In genomic region chr15:77455696-77456293, GRCh38 we compare ENCODE assay signal across 14 cellular contexts. TPM values are rescaled to one million over a fixed set of nuclear protein-coding genes. Genes with fewer than 3 reads are reported as not detected.
DNase-seq lines count a peak whose midpoint lies in the region; ATAC-seq and TF ChIP-seq lines count a peak whose summit lies in the region.
"Had no signal": no experiment of that assay in that cellular context is flagged by ENCODE, and none has a peak within 500 bp of the region (broad histone marks: within the 10 kb centered on the region; RNA-seq: fewer than 3 reads in every experiment).

No MANE protein-coding gene starts in this region.

- TF ChIP-seq CTCF in esophagus squamous epithelium (IDR thresholded peaks at IDR 0.05): no peak

- H3K4me3 ChIP-seq in ACC112 (ENCODE audit: low read depth, low read length) (peak overlapping the region; percentile 24; the same call in 1 of the 2 replicates), MG63 (no peak overlapping the region), esophagus squamous epithelium (no peak overlapping the region)
- no peak overlapping the region for H3K4me3 ChIP-seq in naive thymus-derived CD4-positive, alpha-beta T cell (ENCODE audit: low read length)
- H3K4me3 ChIP-seq: SJCRH30 had no signal

- intact Hi-C loops in esophagus squamous epithelium (cut with DNase I): no loop called here
- intact Hi-C loops in naive thymus-derived CD4-positive, alpha-beta T cell (cut with micrococcal nuclease): loop anchor here (2.0 to 10.0 kb wide), 3 partner anchors 33 to 51 kb away; partner anchors contain the start of genes HMG20A (in 2 of the 2) and PEAK1 (in 2 of the 2)

- H3K27me3 ChIP-seq in ACC112 (ENCODE audit: insufficient read depth, low read length): no peaks in the 10 kb centered on the region
- no peaks in the 10 kb centered on the region for H3K27me3 ChIP-seq in MG63
- H3K27me3 ChIP-seq in esophagus squamous epithelium: no peaks in the 10 kb centered on the region
- H3K27me3 ChIP-seq in naive thymus-derived CD4-positive, alpha-beta T cell (ENCODE audit: control insufficient read depth in 2 of 2, insufficient read depth in 2 of 2, low read length in 2 of 2): no peaks in the 10 kb centered on the region
- H3K27me3 ChIP-seq: SJCRH30 had no signal

- no peak overlapping the region for H3K4me3 Mint-ChIP-seq in activated CD4-positive, alpha-beta memory T cell treated with anti-CD3 and anti-CD28 coated beads, Interleukin-2, amount 10 ng/mL, durations not matched to agents 7 days and 5 days
- H3K4me3 Mint-ChIP-seq in naive thymus-derived CD4-positive, alpha-beta T cell: peak overlapping the region in 1 of 10 donors; percentile 24
- H3K4me3 Mint-ChIP-seq: activated CD8-positive, alpha-beta T cell treated with anti-CD3 and anti-CD28 coated beads, Interleukin-2, amount 10 ng/mL, durations not matched to agents 7 days and 5 days; B cell had no signal

- H3K79me2 ChIP-seq in ACC112 (ENCODE audit: control insufficient read depth, insufficient read depth, low read length, unreplicated experiment): peaks cover 17% of the 10 kb centered on the region

- no peak for TF ChIP-seq POLR2A in esophagus squamous epithelium (IDR thresholded peaks at IDR 0.05)

- CTCF ChIA-PET in activated CD4-positive, alpha-beta memory T cell treated with anti-CD3 and anti-CD28 coated beads, Interleukin-2, amount 10 ng/mL, durations not matched to agents 7 days and 5 days (lab: Charles Lee): no interaction called here
- CTCF ChIA-PET in naive thymus-derived CD4-positive, alpha-beta T cell (lab: Charles Lee): interaction anchor here (0.7 kb wide), 1 partner anchor 170 kb away, joined by 4 read pairs; no protein-coding TSS in a partner anchor

- H3K4me1 Mint-ChIP-seq in activated CD4-positive, alpha-beta memory T cell treated with anti-CD3 and anti-CD28 coated beads, Interleukin-2, amount 10 ng/mL, durations not matched to agents 7 days and 5 days: peaks cover 18% of the 10 kb centered on the region
- peaks cover 22 to 65% (median 54%) of the 10 kb centered on the region in 7 donors for H3K4me1 Mint-ChIP-seq in naive thymus-derived CD4-positive, alpha-beta T cell

- peaks cover 19% of the 10 kb centered on the region for H3K36me3 Mint-ChIP-seq in activated CD4-positive, alpha-beta memory T cell treated with anti-CD3 and anti-CD28 coated beads, Interleukin-2, amount 10 ng/mL, durations not matched to agents 7 days and 5 days (ENCODE audit: low read depth)
- peaks cover 10 to 25% (median 21%) of the 10 kb centered on the region in 5 donors for H3K36me3 Mint-ChIP-seq in naive thymus-derived CD4-positive, alpha-beta T cell

- 51 to 54% methylated on average over 3 of the region's 3 CpGs for WGBS in esophagus squamous epithelium, 2 donors

- ATAC-seq in GM19395 (IDR thresholded peaks at IDR 0.05; ENCODE audit: unreplicated experiment): no peak
- ATAC-seq in naive thymus-derived CD4-positive, alpha-beta T cell: no peak
- ATAC-seq: activated CD8-positive, alpha-beta T cell treated with anti-CD3 and anti-CD28 coated beads, Interleukin-2, amount 10 ng/mL, durations not matched to agents 7 days and 5 days had no signal

- H3K27ac ChIP-seq in ACC112 (ENCODE audit: low read depth, low read length) (peak overlapping the region; percentile 92), esophagus squamous epithelium (peak overlapping the region in 3 of 4 donors; percentile 17 to 75 (median 42))
- H3K27ac ChIP-seq in naive thymus-derived CD4-positive, alpha-beta T cell (ENCODE audit: low read depth, low read length): no peak overlapping the region
- H3K27ac ChIP-seq: SJCRH30 had no signal

- H3K9me3 ChIP-seq in MG63 (no peaks in the 10 kb centered on the region), esophagus squamous epithelium (no peaks in the 10 kb centered on the region)
- H3K9me3 ChIP-seq in naive thymus-derived CD4-positive, alpha-beta T cell (ENCODE audit: control insufficient read depth in 2 of 3, low read length in 3 of 3): no peaks in the 10 kb centered on the region
- H3K9me3 ChIP-seq: SJCRH30 had no signal

- H2AFZ ChIP-seq in ACC112 (ENCODE audit: low read length, unreplicated experiment): no peak overlapping the region

- DNase-seq in MG63 (peak; percentile 15), esophagus squamous epithelium (lab: John Stamatoyannopoulos, UW) (no peak), myocyte (ENCODE audit: low read depth) (peak; percentile 40), NCI-H2081 (lab: John Stamatoyannopoulos, UW) (no peak)
- DNase-seq in activated CD4-positive, alpha-beta memory T cell treated with anti-CD3 and anti-CD28 coated beads, Interleukin-2, amount 10 ng/mL, durations not matched to agents 7 days and 5 days: no peak
- DNase-seq in naive thymus-derived CD4-positive, alpha-beta T cell: no peak
- DNase-seq: activated CD8-positive, alpha-beta T cell treated with anti-CD3 and anti-CD28 coated beads, Interleukin-2, amount 10 ng/mL, durations not matched to agents 7 days and 5 days; cortex of kidney; kidney; NCI-H1417 treated with DMSO at 0.1 percent for 48 hours; SJCRH30 had no signal

- H3K4me1 ChIP-seq in ACC112 (ENCODE audit: control insufficient read depth, insufficient read depth, low read length, unreplicated experiment) (peaks cover 60% of the 10 kb centered on the region), esophagus squamous epithelium (peaks cover 0 to 37% (median 21%) of the 10 kb centered on the region in 3 donors)
- peaks cover 11 to 25% of the 10 kb centered on the region in 2 donors for H3K4me1 ChIP-seq in naive thymus-derived CD4-positive, alpha-beta T cell (ENCODE audit: control insufficient read depth in 2 of 2, insufficient read depth in 2 of 2, low read length in 2 of 2)

- no peaks in the 10 kb centered on the region for H3K9me3 Mint-ChIP-seq in activated CD4-positive, alpha-beta memory T cell treated with anti-CD3 and anti-CD28 coated beads, Interleukin-2, amount 10 ng/mL, durations not matched to agents 7 days and 5 days
- peaks cover 0 to 2% (median 0%) of the 10 kb centered on the region in 11 donors for H3K9me3 Mint-ChIP-seq in naive thymus-derived CD4-positive, alpha-beta T cell

- no peaks in the 10 kb centered on the region for H3K27me3 Mint-ChIP-seq in activated CD4-positive, alpha-beta memory T cell treated with anti-CD3 and anti-CD28 coated beads, Interleukin-2, amount 10 ng/mL, durations not matched to agents 7 days and 5 days
- no peaks in the 10 kb centered on the region for H3K27me3 Mint-ChIP-seq in naive thymus-derived CD4-positive, alpha-beta T cell
- H3K27me3 Mint-ChIP-seq: B cell had no signal

- no peak overlapping the region for H3K27ac Mint-ChIP-seq in activated CD4-positive, alpha-beta memory T cell treated with anti-CD3 and anti-CD28 coated beads, Interleukin-2, amount 10 ng/mL, durations not matched to agents 7 days and 5 days
- H3K27ac Mint-ChIP-seq in naive thymus-derived CD4-positive, alpha-beta T cell: peak overlapping the region in 2 of 9 donors; percentile 4 to 28
- H3K27ac Mint-ChIP-seq: activated CD8-positive, alpha-beta T cell treated with anti-CD3 and anti-CD28 coated beads, Interleukin-2, amount 10 ng/mL, durations not matched to agents 7 days and 5 days; B cell had no signal

- POLR2A ChIA-PET in activated CD4-positive, alpha-beta memory T cell treated with anti-CD3 and anti-CD28 coated beads, Interleukin-2, amount 10 ng/mL, durations not matched to agents 7 days and 5 days (lab: Charles Lee): no interaction called here
- POLR2A ChIA-PET in naive thymus-derived CD4-positive, alpha-beta T cell (lab: Charles Lee): no interaction called here

- H3K36me3 ChIP-seq in ACC112 (ENCODE audit: insufficient read depth, low read length) (peaks cover 17% of the 10 kb centered on the region), MG63 (peaks cover 15% of the 10 kb centered on the region; the same call in 1 of the 2 replicates), esophagus squamous epithelium (peaks cover 0 to 23% (median 0%) of the 10 kb centered on the region in 3 donors)
- H3K36me3 ChIP-seq in naive thymus-derived CD4-positive, alpha-beta T cell (ENCODE audit: control insufficient read depth in 2 of 3, insufficient read depth in 3 of 3, low read length in 3 of 3): peaks cover 0 to 14% (median 6%) of the 10 kb centered on the region in 3 experiments

RNA-seq across cellular contexts. Expression of gene HMG20A, which starts 35.1 kb away (rescaled TPM):
- 6.2 and 6.8 TPM in 2 replicates for total RNA-seq in MG63 (2014; rRNA removed; shearing (Covaris generic); ENCODE audit: low replicate concordance)
- 10 to 100 TPM in 3 of 4 donors, 1 to 10 TPM in 1; 7.9 to 22.7 (median 12.9) TPM for total RNA-seq in esophagus squamous epithelium
- 36.6 and 49.9 TPM in 2 replicates for total RNA-seq in myocyte
- 26.5 TPM for polyA plus RNA-seq in myocyte (2012)
- 10 to 100 TPM; 44.0 to 45.1 TPM for total RNA-seq in activated CD4-positive, alpha-beta memory T cell treated with anti-CD3 and anti-CD28 coated beads, Interleukin-2, amount 10 ng/mL, durations not matched to agents 7 days and 5 days
- 10 to 100 TPM; 35.7 to 61.1 (median 52.1) TPM for total RNA-seq in naive thymus-derived CD4-positive, alpha-beta T cell
- 10 to 100 TPM; 26.9 to 35.2 TPM for polyA plus RNA-seq in naive thymus-derived CD4-positive, alpha-beta T cell

RNA-seq across cellular contexts. Expression of gene PEAK1, which starts 35.9 kb away (rescaled TPM):
- total RNA-seq in MG63 (2014; rRNA removed; shearing (Covaris generic); ENCODE audit: low replicate concordance): 22.3 and 71.9 TPM in 2 replicates
- total RNA-seq in esophagus squamous epithelium (10 to 100 TPM in 3 of 4 donors, 1 to 10 TPM in 1; 8.6 to 47.3 (median 14.0) TPM), myocyte (16.0 and 25.2 TPM in 2 replicates)
- 22.4 TPM for polyA plus RNA-seq in myocyte (2012)
- 10 to 100 TPM; 20.8 to 23.6 TPM for total RNA-seq in activated CD4-positive, alpha-beta memory T cell treated with anti-CD3 and anti-CD28 coated beads, Interleukin-2, amount 10 ng/mL, durations not matched to agents 7 days and 5 days
- 10 to 100 TPM; 11.1 to 31.0 (median 15.0) TPM for total RNA-seq in naive thymus-derived CD4-positive, alpha-beta T cell
- 1 to 10 TPM; 1.2 to 1.8 TPM for polyA plus RNA-seq in naive thymus-derived CD4-positive, alpha-beta T cell

Comparison
In these comparisons a context has a peak if more than half of its experiments do, and no peak if none do; other contexts are left out.
1. DNase-seq: peak in MG63 (single experiment) and myocyte (single experiment); none in esophagus squamous epithelium (single experiment), activated CD4-positive, alpha-beta memory T cell treated with anti-CD3 and anti-CD28 coated beads, Interleukin-2, amount 10 ng/mL, durations not matched to agents 7 days and 5 days (single experiment), NCI-H2081 (0 of 2) and naive thymus-derived CD4-positive, alpha-beta T cell (0 of 9).